8 cellular contexts compared by ENCODE assay signal in genomic region chr15:78264304-78265136, GRCh38. TPM values are rescaled to one million over a fixed set of nuclear protein-coding genes. Genes with fewer than 3 reads are reported as not detected.
DNase-seq lines count a peak whose midpoint lies in the region; ATAC-seq, FAIRE-seq and TF ChIP-seq lines count a peak whose summit lies in the region.

Gene DNAJA4, plus strand, starts transcription at chr15:78264562. Its CDS starts 202 bp downstream, at chr15:78264764.

- H3K4me3 ChIP-seq in Caco-2 (ENCODE audit: low read depth, low read length) (peak within 1 kb of the TSS; percentile 39), osteoblast (ENCODE audit: insufficient read depth, low read length) (peak within 1 kb of the TSS; percentile 74)

- peak within 1 kb of the TSS; percentile 87 for H3K4me2 ChIP-seq in osteoblast (ENCODE audit: insufficient read depth, low read length)

- peak within 1 kb of the TSS; percentile 69 for H3K4me3 Mint-ChIP-seq in Caco-2 (ENCODE audit: unreplicated experiment)

- H3K4me1 ChIP-seq in Caco-2, result no peaks in the 10 kb centered on the region
- H3K4me1 ChIP-seq in osteoblast (ENCODE audit: insufficient read depth, low read length), result peaks cover 10% of the 10 kb centered on the region

- no peak for ATAC-seq in GM18858 (IDR thresholded peaks at IDR 0.05; ENCODE audit: unreplicated experiment)

- no peaks in the 10 kb centered on the region for H3K9me3 Mint-ChIP-seq in Caco-2 (ENCODE audit: unreplicated experiment)

- POLR2A ChIA-PET in Caco-2 (lab: Charles Lee), result no interaction called here

- H3K9me3 ChIP-seq in Caco-2 (no peaks in the 10 kb centered on the region), osteoblast (ENCODE audit: low read depth, low read length) (no peaks in the 10 kb centered on the region)

- BruUV-seq in Caco-2 (replicated peaks; lab: Mats Ljungman, UMichigan), result no TSS peak

- no peaks in the 10 kb centered on the region for H3K36me3 Mint-ChIP-seq in Caco-2 (ENCODE audit: insufficient read depth, unreplicated experiment)

- H3K27ac ChIP-seq in osteoblast (ENCODE audit: low read depth, low read length) (no peak within 1 kb of the TSS), substantia nigra (ENCODE audit: low read depth, low read length, poor library complexity, severe bottlenecking) (peak within 1 kb of the TSS; percentile 77)

- no peaks in the 10 kb centered on the region for H4K20me1 ChIP-seq in osteoblast (ENCODE audit: insufficient read depth, low read length)

- DNase-seq in Caco-2 (peak in 1 of 2 experiments; percentile 25), NCI-H69 (lab: John Stamatoyannopoulos, UW) (peak; percentile 77), activated gamma-delta T cell treated with Interleukin-2 at 50 U/mL for 16 hours (peak; percentile 57), frontal cortex (ENCODE audit: low spot score in 2 of 2) (peak; percentile 83 to 86), osteoblast (ENCODE audit: insufficient read length, low spot score, missing footprints) (peak; percentile 95), substantia nigra (lab: John Stamatoyannopoulos, UW) (peak in 43 of 49 donors; percentile 23 to 99 (median 64)), NCI-H2107 (lab: John Stamatoyannopoulos, UW) (no peak)

- no peaks in the 10 kb centered on the region for H3K27me3 Mint-ChIP-seq in Caco-2 (ENCODE audit: insufficient read depth, unreplicated experiment)

- CTCF ChIA-PET in Caco-2 (lab: Charles Lee), result no interaction called here

- TF ChIP-seq CTCF in Caco-2 (IDR thresholded peaks at IDR 0.05; ENCODE audit: insufficient read depth in 1 of 2, low read depth in 1 of 2, low read length in 1 of 2, severe bottlenecking in 1 of 2, unreplicated experiment in 1 of 2) (no peak), osteoblast (IDR thresholded peaks at IDR 0.05; ENCODE audit: extremely low read depth, low read depth, low read length) (no peak)

- H3K4me1 Mint-ChIP-seq in Caco-2 (ENCODE audit: low read depth, unreplicated experiment), result peaks cover 5% of the 10 kb centered on the region

- no peaks in the 10 kb centered on the region for H3K36me3 ChIP-seq in Caco-2 (ENCODE audit: control insufficient read depth, insufficient read depth, low read length)
- no peaks in the 10 kb centered on the region for H3K36me3 ChIP-seq in osteoblast (ENCODE audit: insufficient read depth, low read length)

- no peaks in the 10 kb centered on the region for H3K79me2 ChIP-seq in osteoblast (ENCODE audit: insufficient read depth, low read length)

- intact Hi-C loops in Caco-2 (cut with micrococcal nuclease; ENCODE audit: unreplicated experiment), result no loop called here

- peak within 1 kb of the TSS; percentile 84 for H2AFZ ChIP-seq in osteoblast (ENCODE audit: low read length)

- H3K27me3 ChIP-seq in Caco-2 (replicated peaks; ENCODE audit: control insufficient read depth, insufficient read depth, low read length), result no peaks in the 10 kb centered on the region; the same call in 1 of the 2 replicates
- H3K27me3 ChIP-seq in osteoblast (ENCODE audit: insufficient read depth, low read length), result no peaks in the 10 kb centered on the region

- no peak within 1 kb of the TSS for H3K27ac Mint-ChIP-seq in Caco-2 (ENCODE audit: unreplicated experiment)

- FAIRE-seq in frontal cortex (lab: Jason Lieb, UNC), result no peak

RNA-seq across cellular contexts. Expression of gene DNAJA4, which starts in this region (rescaled TPM):
- total RNA-seq in Caco-2 (2022) (0.91 and 1.1 TPM in 2 replicates), frontal cortex (29.8 TPM), osteoblast (2.1 and 2.2 TPM in 2 replicates)
